In the genomic region with DNA sequence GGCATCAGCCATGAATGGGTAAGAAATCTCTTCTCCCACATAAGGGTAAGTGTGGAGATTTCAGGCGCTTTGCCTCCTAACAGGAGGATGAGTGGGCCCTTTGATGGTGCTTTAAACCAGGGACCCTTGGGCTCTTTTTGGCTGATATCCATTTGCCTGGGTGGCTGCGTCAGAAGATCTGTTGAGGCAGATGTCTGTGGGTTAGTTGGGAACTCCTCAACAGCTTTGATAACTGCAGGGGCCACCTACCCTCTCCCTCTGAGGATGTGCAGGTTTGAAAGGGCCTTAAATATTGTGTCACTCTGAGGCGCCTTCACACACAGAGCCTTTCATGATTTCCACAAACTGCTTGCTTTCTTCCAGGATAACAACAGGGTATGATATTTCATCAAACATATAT, we compare ENCODE assay signal across 16 cellular contexts.
DNase-seq lines count a peak whose midpoint lies in the region; ATAC-seq and TF ChIP-seq lines count a peak whose summit lies in the region.
"Had no signal": no experiment of that assay in that cellular context is flagged by ENCODE, and none has a peak within 500 bp of the region (broad histone marks: within the 10 kb centered on the region; RNA-seq: fewer than 3 reads in every experiment).

No MANE protein-coding gene starts in this region.

- H3K4me1 ChIP-seq in right cardiac atrium (ENCODE audit: control insufficient read depth, insufficient read depth, low read length) (peaks cover 12% of the 10 kb centered on the region), heart left ventricle (peaks cover 0 to 43% (median 15%) of the 10 kb centered on the region in 12 donors)

- WGBS in right cardiac atrium, result 93% methylated on average over 3 of the region's 3 CpGs
- WGBS in heart left ventricle, 4 donors, result 84 to 99% (median 93%) methylated on average over 3 of the region's 3 CpGs

- no peak overlapping the region for H3K4me3 ChIP-seq in right cardiac atrium (ENCODE audit: low read length)
- no peak overlapping the region for H3K4me3 ChIP-seq in heart left ventricle
- H3K4me3 ChIP-seq: cardiac muscle cell, MG63, sigmoid colon had no signal

- ATAC-seq in right cardiac atrium (no peak), left ventricle myocardium superior (no peak), heart left ventricle (no peak)
- ATAC-seq: stimulated activated naive CD8-positive, alpha-beta T cell treated with anti-CD3 and anti-CD28 coated beads, Interleukin-15, amount 100 ng/mL, for 72 hours had no signal

- no peaks in the 10 kb centered on the region for H3K27me3 Mint-ChIP-seq in mesothelial cell of epicardium (ENCODE audit: low read depth)

- TF ChIP-seq CTCF in mesothelial cell of epicardium (IDR thresholded peaks at IDR 0.05; ENCODE audit: unreplicated experiment) (no peak), heart left ventricle (IDR thresholded peaks at IDR 0.05) (no peak)

- no peaks in the 10 kb centered on the region for H3K27me3 ChIP-seq in right cardiac atrium (ENCODE audit: control insufficient read depth, insufficient read depth)
- H3K27me3 ChIP-seq in heart left ventricle, result no peaks in the 10 kb centered on the region
- H3K27me3 ChIP-seq: cardiac muscle cell, MG63, sigmoid colon had no signal

- peaks cover under 1% of the 10 kb centered on the region for H3K36me3 Mint-ChIP-seq in mesothelial cell of epicardium
- H3K36me3 Mint-ChIP-seq: activated naive CD4-positive, alpha-beta T cell treated with anti-CD3 and anti-CD28 coated beads, Interleukin-2, amount 10 ng/mL, durations not matched to agents 7 days and 5 days had no signal

- H3K4me3 Mint-ChIP-seq in mesothelial cell of epicardium, result no peak overlapping the region
- H3K4me3 Mint-ChIP-seq: activated naive CD4-positive, alpha-beta T cell treated with anti-CD3 and anti-CD28 coated beads, Interleukin-2, amount 10 ng/mL, durations not matched to agents 7 days and 5 days; nephron progenitor cell; stimulated activated naive CD8-positive, alpha-beta T cell treated with anti-CD3 and anti-CD28 coated beads, Interleukin-15, amount 100 ng/mL, for 72 hours had no signal

- no peak for TF ChIP-seq POLR2A in heart left ventricle (IDR thresholded peaks at IDR 0.05)

- peak overlapping the region; percentile 40 for H3K27ac ChIP-seq in right cardiac atrium (ENCODE audit: low read length)
- peak overlapping the region in 1 of 12 donors; percentile 56 for H3K27ac ChIP-seq in heart left ventricle
- H3K27ac ChIP-seq: cardiac muscle cell, VCaP had no signal

- intact Hi-C loops in right cardiac atrium (cut with DNase I) (no loop called here), left ventricle myocardium superior (cut with micrococcal nuclease) (no loop called here), heart left ventricle (cut with DNase I) (loop anchor here in 2 of 10 donors (5.0 kb wide), 2 partner anchors 63 to 92 kb away; no protein-coding TSS in a partner anchor)

- no peaks in the 10 kb centered on the region for H3K9me3 Mint-ChIP-seq in mesothelial cell of epicardium
- H3K9me3 Mint-ChIP-seq: activated naive CD4-positive, alpha-beta T cell treated with anti-CD3 and anti-CD28 coated beads, Interleukin-2, amount 10 ng/mL, durations not matched to agents 7 days and 5 days; nephron progenitor cell; stimulated activated naive CD8-positive, alpha-beta T cell treated with anti-CD3 and anti-CD28 coated beads, Interleukin-15, amount 100 ng/mL, for 72 hours had no signal

- no peak for DNase-seq in right cardiac atrium
- DNase-seq in left ventricle myocardium superior, result no peak
- peak; percentile 34 for DNase-seq in cerebellar cortex (ENCODE audit: low spot score)
- no peak for DNase-seq in mesothelial cell of epicardium (ENCODE audit: low spot score in 2 of 2, unreplicated experiment in 2 of 2)
- no peak for DNase-seq in DMS79 treated with DMSO at 0.1 percent for 48 hours (lab: John Stamatoyannopoulos, UW)
- no peak for DNase-seq in activated T-cell treated with anti-CD3 and anti-CD28 coated beads, Interleukin-2, amount 50 U/mL, for 1 hour
- no peak for DNase-seq in middle frontal gyrus (ENCODE audit: extremely low spot score, low spot score)
- no peak for DNase-seq in heart left ventricle
- DNase-seq: activated naive CD4-positive, alpha-beta T cell treated with anti-CD3 and anti-CD28 coated beads, Interleukin-2, amount 10 ng/mL, durations not matched to agents 7 days and 5 days; glutamatergic neuron; nephron progenitor cell; sigmoid colon; stimulated activated naive CD8-positive, alpha-beta T cell treated with anti-CD3 and anti-CD28 coated beads, Interleukin-15, amount 100 ng/mL, for 72 hours had no signal

- no peaks in the 10 kb centered on the region for H3K9me3 ChIP-seq in right cardiac atrium (ENCODE audit: control insufficient read depth, low read length)
- no peaks in the 10 kb centered on the region for H3K9me3 ChIP-seq in heart left ventricle
- H3K9me3 ChIP-seq: MG63, sigmoid colon had no signal

- H3K27ac Mint-ChIP-seq in mesothelial cell of epicardium, result peak overlapping the region; percentile 93
- H3K27ac Mint-ChIP-seq: activated naive CD4-positive, alpha-beta T cell treated with anti-CD3 and anti-CD28 coated beads, Interleukin-2, amount 10 ng/mL, durations not matched to agents 7 days and 5 days; nephron progenitor cell; stimulated activated naive CD8-positive, alpha-beta T cell treated with anti-CD3 and anti-CD28 coated beads, Interleukin-15, amount 100 ng/mL, for 72 hours had no signal

- H3K4me1 Mint-ChIP-seq in mesothelial cell of epicardium, result peaks cover 63% of the 10 kb centered on the region
- H3K4me1 Mint-ChIP-seq: activated naive CD4-positive, alpha-beta T cell treated with anti-CD3 and anti-CD28 coated beads, Interleukin-2, amount 10 ng/mL, durations not matched to agents 7 days and 5 days; stimulated activated naive CD8-positive, alpha-beta T cell treated with anti-CD3 and anti-CD28 coated beads, Interleukin-15, amount 100 ng/mL, for 72 hours had no signal

- no peaks in the 10 kb centered on the region for H3K36me3 ChIP-seq in heart left ventricle
- H3K36me3 ChIP-seq: cardiac muscle cell, MG63, sigmoid colon had no signal
